In genomic region chr1:11484321-11484655, GRCh38 we compare ENCODE assay signal across 17 cellular contexts. TPM values are rescaled to one million over a fixed set of nuclear protein-coding genes. Genes with fewer than 3 reads are reported as not detected.
"Had no signal": no experiment of that assay in that cellular context is flagged by ENCODE, and none has a peak within 500 bp of the region (broad histone marks: within the 10 kb centered on the region; RNA-seq: fewer than 3 reads in every experiment).

No MANE protein-coding gene starts in this region.

- H3K4me3 ChIP-seq: esophagus muscularis mucosa, psoas muscle, suprapubic skin, upper lobe of left lung had no signal

- DNase-seq: activated CD4-positive, alpha-beta T cell treated with anti-CD3 and anti-CD28 coated beads for 1 hour; activated CD4-positive, alpha-beta T cell treated with anti-CD3 and anti-CD28 coated beads, Interleukin-2, amount 50 U/mL, for 48 hours; activated CD8-positive, alpha-beta memory T cell treated with anti-CD3 and anti-CD28 coated beads, Interleukin-2, amount 10 ng/mL, durations not matched to agents 7 days and 5 days; activated effector memory CD4-positive, alpha-beta T cell treated with Interleukin-2 at 50 U/mL for 16 hours; activated T-cell treated with anti-CD3 and anti-CD28 coated beads, Interleukin-2, amount 50 U/mL, for 24 hours; left colon; mammary epithelial cell; natural killer cell; nucleus accumbens; psoas muscle; stimulated activated CD4-positive, alpha-beta T cell treated with anti-CD3 and anti-CD28 coated beads, Interleukin-2, amount 100 ng/mL, for 48 hours; stimulated activated naive CD4-positive, alpha-beta T cell treated with Interleukin-2 at 50 U/mL for 16 hours; upper lobe of left lung had no signal

- H3K9me3 ChIP-seq: esophagus muscularis mucosa, psoas muscle, suprapubic skin, upper lobe of left lung had no signal

- H3K27ac ChIP-seq: esophagus muscularis mucosa, psoas muscle, suprapubic skin, upper lobe of left lung had no signal

- H3K36me3 ChIP-seq: esophagus muscularis mucosa, suprapubic skin, upper lobe of left lung had no signal

- ATAC-seq: activated CD8-positive, alpha-beta memory T cell treated with anti-CD3 and anti-CD28 coated beads, Interleukin-2, amount 10 ng/mL, durations not matched to agents 7 days and 5 days; activated naive CD4-positive, alpha-beta T cell treated with anti-CD3 and anti-CD28 coated beads, Interleukin-2, amount 50 U/mL, for 72 hours; left colon; natural killer cell; psoas muscle had no signal

RNA-seq across cellular contexts. Expression of gene DISP3, which starts 5.3 kb away (rescaled TPM):
- total RNA-seq: esophagus muscularis mucosa, fibroblast of villous mesenchyme, suprapubic skin had no signal
